ENCODE assay signal across 16 cellular contexts in the genomic region with DNA sequence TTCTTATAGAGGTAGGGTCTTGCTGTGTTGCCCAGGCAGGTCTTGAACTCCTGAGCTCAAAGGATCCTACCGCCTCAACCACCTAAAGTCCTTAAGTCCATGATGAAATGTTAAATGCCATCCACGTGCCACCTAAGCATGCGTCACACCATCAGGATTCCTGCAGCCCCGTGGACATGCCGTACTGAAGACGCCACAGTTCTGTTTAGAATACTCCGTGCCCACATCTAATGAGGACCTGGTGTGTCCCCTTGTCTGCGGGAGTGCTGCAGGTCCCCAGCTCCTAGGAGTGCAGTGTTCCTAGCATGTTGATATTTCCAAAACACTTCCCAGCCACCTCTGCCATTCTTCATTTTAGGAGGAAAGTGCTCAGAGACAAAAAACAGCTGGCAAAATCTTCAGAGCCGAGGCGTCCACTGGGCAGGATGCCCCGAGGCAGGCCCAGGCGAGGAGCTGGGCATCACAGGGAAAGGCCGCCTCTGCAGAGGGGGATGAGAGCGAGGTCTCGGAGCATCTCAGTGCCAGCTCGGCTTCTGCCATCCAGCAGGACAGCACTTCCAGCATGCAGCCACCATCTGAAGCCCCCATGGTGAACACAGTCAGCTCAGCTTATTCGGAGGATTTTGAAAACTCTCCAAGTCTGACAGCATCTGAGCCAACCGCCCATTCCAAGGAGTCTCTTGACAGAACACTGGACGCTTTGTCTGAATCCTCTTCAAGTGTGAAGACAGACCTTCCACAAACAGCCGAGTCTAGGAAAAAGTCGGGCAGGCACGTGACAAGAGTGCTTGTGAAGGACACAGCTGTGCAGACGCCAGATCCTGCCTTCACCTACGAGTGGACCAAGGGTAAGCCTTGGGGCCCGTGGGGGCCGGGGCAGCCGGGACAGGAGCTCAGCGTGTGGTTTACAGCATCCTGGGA. TPM values are rescaled to one million over a fixed set of nuclear protein-coding genes. Genes with fewer than 3 reads are reported as not detected.
A peak's percentile ranks its signal among the peaks of the same experiment; 100 is the strongest.
DNase-seq lines count a peak whose midpoint lies in the region; ATAC-seq and TF ChIP-seq lines count a peak whose summit lies in the region.
"Had no signal": no experiment of that assay in that cellular context is flagged by ENCODE, and none has a peak within 500 bp of the region (broad histone marks: within the 10 kb centered on the region; RNA-seq: fewer than 3 reads in every experiment).

No MANE protein-coding gene starts in this region.

- no peak for TF ChIP-seq CTCF in brain (conservative IDR thresholded peaks at IDR 0.05)

- H3K9me3 Mint-ChIP-seq in brain: no peaks in the 10 kb centered on the region
- H3K9me3 Mint-ChIP-seq: activated naive CD8-positive, alpha-beta T cell treated with anti-CD3 and anti-CD28 coated beads for 36 hours had no signal

- peak overlapping the region in 4 of 5 experiments; percentile 54 to 94 (median 80) for H3K27ac Mint-ChIP-seq in brain
- H3K27ac Mint-ChIP-seq: activated naive CD8-positive, alpha-beta T cell treated with anti-CD3 and anti-CD28 coated beads for 36 hours had no signal

- H3K27me3 Mint-ChIP-seq in brain: no peaks in the 10 kb centered on the region
- H3K27me3 Mint-ChIP-seq: activated naive CD8-positive, alpha-beta T cell treated with anti-CD3 and anti-CD28 coated beads for 36 hours had no signal

- H3K4me3 Mint-ChIP-seq in brain: peak overlapping the region in 1 of 5 experiments; percentile 60
- H3K4me3 Mint-ChIP-seq: activated naive CD8-positive, alpha-beta T cell treated with anti-CD3 and anti-CD28 coated beads for 36 hours had no signal

- intact Hi-C loops in head of caudate nucleus (cut with DNase I): no loop called here

- peaks cover 33% of the 10 kb centered on the region for H3K36me3 Mint-ChIP-seq in brain

- H3K4me1 Mint-ChIP-seq in brain: no peaks in the 10 kb centered on the region
- H3K4me1 Mint-ChIP-seq: activated naive CD8-positive, alpha-beta T cell treated with anti-CD3 and anti-CD28 coated beads for 36 hours had no signal

- ATAC-seq in GM19035 (IDR thresholded peaks at IDR 0.05; ENCODE audit: unreplicated experiment) (no peak), HG02588 (IDR thresholded peaks at IDR 0.05; ENCODE audit: unreplicated experiment) (no peak)

- DNase-seq in Ammon's horn (ENCODE audit: low spot score) (peak; percentile 75), head of caudate nucleus (peak in 41 of 42 donors; percentile 22 to 80 (median 55)), nucleus accumbens (lab: John Stamatoyannopoulos, UW) (peak in 49 of 56 donors; percentile 16 to 84 (median 49)), NOMO-1 (lab: John Stamatoyannopoulos, UW; ENCODE audit: unreplicated experiment in 2 of 2) (no peak), NCI-H1092 (lab: John Stamatoyannopoulos, UW) (no peak)
- DNase-seq: activated CD4-positive, alpha-beta T cell treated with anti-CD3 and anti-CD28 coated beads for 1 hour; activated naive CD8-positive, alpha-beta T cell treated with anti-CD3 and anti-CD28 coated beads for 36 hours; activated T-cell treated with anti-CD3 and anti-CD28 coated beads for 4 hours; kidney glomerular epithelial cell; NCI-H1048; NCI-H2227 treated with DMSO at 0.1 percent for 48 hours; small intestine had no signal

RNA-seq across cellular contexts. Expression of a gene that starts 13.2 kb away (rescaled TPM):
- polyA plus RNA-seq in brain (ENCODE audit: insufficient read depth, low read depth, low replicate concordance): 3.2 TPM

RNA-seq across cellular contexts. Expression of a gene that starts 13.4 kb away (rescaled TPM):
- not detected for polyA plus RNA-seq in brain (ENCODE audit: insufficient read depth, low read depth, low replicate concordance)
- polyA plus RNA-seq: neural cell, small intestine had no signal

RNA-seq across cellular contexts. Expression of a gene that starts 32.8 kb away (rescaled TPM):
- 32.9 TPM for polyA plus RNA-seq in brain (ENCODE audit: insufficient read depth, low read depth, low replicate concordance)

RNA-seq across cellular contexts. Expression of a gene that starts 37.6 kb away (rescaled TPM):
- polyA plus RNA-seq in brain (ENCODE audit: insufficient read depth, low read depth, low replicate concordance): 34.6 TPM

Comparison
In these comparisons a context has a peak if more than half of its experiments do, and no peak if none do; other contexts are left out.
1. DNase-seq: peak in Ammon's horn (single experiment), head of caudate nucleus (41 of 42) and nucleus accumbens (49 of 56); none in NOMO-1 (0 of 2) and NCI-H1092 (single experiment).